In genomic region chr1:9061252-9061948, GRCh38 we compare ENCODE assay signal across 24 cellular contexts. TPM values are rescaled to one million over a fixed set of nuclear protein-coding genes. Genes with fewer than 3 reads are reported as not detected.
A peak's percentile ranks its signal among the peaks of the same experiment; 100 is the strongest.
DNase-seq lines count a peak whose midpoint lies in the region; ATAC-seq and TF ChIP-seq lines count a peak whose summit lies in the region.
"Had no signal": no experiment of that assay in that cellular context is flagged by ENCODE, and none has a peak within 500 bp of the region (broad histone marks: within the 10 kb centered on the region; RNA-seq: fewer than 3 reads in every experiment).

No MANE protein-coding gene starts in this region.

- H3K36me3 ChIP-seq in ACC112 (ENCODE audit: insufficient read depth, low read length) (no peaks in the 10 kb centered on the region), mammary epithelial cell (ENCODE audit: insufficient read depth, low read length) (no peaks in the 10 kb centered on the region)
- H3K36me3 ChIP-seq: HAP-1, upper lobe of left lung had no signal

- 49% methylated on average over 5 of the region's 6 CpGs for WGBS in mammary epithelial cell (ENCODE audit: low coverage, missing lambda C conversion rate)

- no peaks in the 10 kb centered on the region for H3K36me3 Mint-ChIP-seq in osteocyte (ENCODE audit: unreplicated experiment)
- H3K36me3 Mint-ChIP-seq: CD4-positive, alpha-beta memory T cell had no signal

- H3K27ac ChIP-seq in ACC112 (ENCODE audit: low read depth, low read length) (peak overlapping the region; percentile 19; the same call in 1 of the 2 replicates), mammary epithelial cell (ENCODE audit: insufficient read depth, low read depth, low read length) (no peak overlapping the region)
- H3K27ac ChIP-seq: HL-60 had no signal

- H3K4me1 ChIP-seq in ACC112 (ENCODE audit: control insufficient read depth, insufficient read depth, low read length, unreplicated experiment) (peaks cover 29% of the 10 kb centered on the region), mammary epithelial cell (ENCODE audit: insufficient read depth, low read length) (peaks cover 9% of the 10 kb centered on the region)

- ATAC-seq in HG03521 (IDR thresholded peaks at IDR 0.05; ENCODE audit: unreplicated experiment): no peak
- ATAC-seq in HG03025 (IDR thresholded peaks at IDR 0.05; ENCODE audit: low FRiP score, unreplicated experiment): no peak
- no peak for ATAC-seq in HG03571 (IDR thresholded peaks at IDR 0.05; ENCODE audit: unreplicated experiment)
- ATAC-seq: effector memory CD8-positive, alpha-beta T cell; K562 had no signal

- H3K9me3 Mint-ChIP-seq in osteocyte (ENCODE audit: unreplicated experiment): no peaks in the 10 kb centered on the region
- H3K9me3 Mint-ChIP-seq: CD4-positive, alpha-beta memory T cell; effector memory CD8-positive, alpha-beta T cell; memory B cell; neural crest cell; stimulated activated naive CD8-positive, alpha-beta T cell treated with anti-CD3 and anti-CD28 coated beads, Interleukin-15, Interleukin-2, amounts not matched to agents 100 ng/mL and 50 ng/mL, for 24 hours had no signal

- no peak overlapping the region for H3K4me2 ChIP-seq in mammary epithelial cell (ENCODE audit: insufficient read depth, low read depth, low read length)

- BruUV-seq in mammary epithelial cell (replicated peaks; lab: Mats Ljungman, UMichigan): no TSS peak

- peaks cover 40% of the 10 kb centered on the region for H3K4me1 Mint-ChIP-seq in osteocyte (ENCODE audit: unreplicated experiment)
- H3K4me1 Mint-ChIP-seq: CD4-positive, alpha-beta memory T cell had no signal

- H3K27ac Mint-ChIP-seq in osteocyte (ENCODE audit: unreplicated experiment): peak overlapping the region; percentile 89
- H3K27ac Mint-ChIP-seq: CD4-positive, alpha-beta memory T cell; effector memory CD8-positive, alpha-beta T cell; memory B cell; stimulated activated naive CD8-positive, alpha-beta T cell treated with anti-CD3 and anti-CD28 coated beads, Interleukin-15, Interleukin-2, amounts not matched to agents 100 ng/mL and 50 ng/mL, for 24 hours had no signal

- H3K79me2 ChIP-seq in ACC112 (ENCODE audit: control insufficient read depth, insufficient read depth, low read length, unreplicated experiment) (no peaks in the 10 kb centered on the region), mammary epithelial cell (ENCODE audit: insufficient read depth, low read length) (no peaks in the 10 kb centered on the region)

- no peaks in the 10 kb centered on the region for H3K27me3 Mint-ChIP-seq in osteocyte (ENCODE audit: unreplicated experiment)
- H3K27me3 Mint-ChIP-seq: stimulated activated naive CD8-positive, alpha-beta T cell treated with anti-CD3 and anti-CD28 coated beads, Interleukin-15, Interleukin-2, amounts not matched to agents 100 ng/mL and 50 ng/mL, for 24 hours had no signal

- no peaks in the 10 kb centered on the region for H3K9me3 ChIP-seq in mammary epithelial cell (replicated peaks; ENCODE audit: insufficient read depth, low read length)
- H3K9me3 ChIP-seq: HAP-1, upper lobe of left lung had no signal

- CTCF ChIA-PET in mammary epithelial cell (lab: Charles Lee; ENCODE audit: low non-redundant PET): no interaction called here

- H2AFZ ChIP-seq in ACC112 (ENCODE audit: low read length, unreplicated experiment): peak overlapping the region; percentile 39
- H2AFZ ChIP-seq in mammary epithelial cell (ENCODE audit: low read depth, low read length): peak overlapping the region; percentile 13

- intact Hi-C loops in mammary epithelial cell (cut with micrococcal nuclease): no loop called here

- H3K4me3 ChIP-seq in ACC112 (ENCODE audit: low read depth, low read length): no peak overlapping the region
- H3K4me3 ChIP-seq in mammary epithelial cell (replicated peaks in 1 of 3; ENCODE audit: insufficient read depth in 1 of 3, low read depth in 2 of 3, low read length in 3 of 3): no peak overlapping the region
- H3K4me3 ChIP-seq: HAP-1, K562, upper lobe of left lung had no signal

- no peaks in the 10 kb centered on the region for H3K27me3 ChIP-seq in ACC112 (ENCODE audit: insufficient read depth, low read length)
- H3K27me3 ChIP-seq in mammary epithelial cell (ENCODE audit: insufficient read depth, low read length): no peaks in the 10 kb centered on the region
- H3K27me3 ChIP-seq: upper lobe of left lung had no signal

- DNase-seq in LHCN-M2 (ENCODE audit: low read depth) (peak; percentile 17), mammary epithelial cell (peak; percentile 44), osteocyte (ENCODE audit: extremely low spot score, unreplicated experiment) (no peak), NCI-H446 (lab: John Stamatoyannopoulos, UW) (no peak)
- DNase-seq: activated CD4-positive, alpha-beta T cell treated with anti-CD3 and anti-CD28 coated beads for 48 hours; activated naive CD4-positive, alpha-beta T cell; CD4-positive, alpha-beta memory T cell; cerebellar nuclear complex; DND-41; effector memory CD8-positive, alpha-beta T cell; NCI-H1105; NCI-H748 treated with DMSO at 0.1 percent for 48 hours had no signal

- TF ChIP-seq CTCF in mammary epithelial cell (conservative IDR thresholded peaks at IDR 0.05 in 1 of 2, IDR thresholded peaks at IDR 0.05 in 1 of 2; ENCODE audit: extremely low read depth in 1 of 2, insufficient read depth in 1 of 2, low read depth in 1 of 2, low read length in 2 of 2) (no peak), osteocyte (IDR thresholded peaks at IDR 0.05) (no peak)

- no peaks in the 10 kb centered on the region for H4K20me1 ChIP-seq in mammary epithelial cell (ENCODE audit: insufficient read depth, low read length)

- peak overlapping the region; percentile 18 for H3K4me3 Mint-ChIP-seq in osteocyte (ENCODE audit: unreplicated experiment)
- H3K4me3 Mint-ChIP-seq: CD4-positive, alpha-beta memory T cell; effector memory CD8-positive, alpha-beta T cell; memory B cell; neural crest cell; stimulated activated naive CD8-positive, alpha-beta T cell treated with anti-CD3 and anti-CD28 coated beads, Interleukin-15, Interleukin-2, amounts not matched to agents 100 ng/mL and 50 ng/mL, for 24 hours had no signal

- dilution Hi-C loops in mammary epithelial cell (cut with HindIII; ENCODE audit: low sequenced_read_pairs): no loop called here

- H3K9ac ChIP-seq in mammary epithelial cell (ENCODE audit: insufficient read depth, low read length): no peak overlapping the region

- in situ Hi-C loops in mammary epithelial cell (cut with MboI; ENCODE audit: low sequenced_read_pairs in 2 of 2): no loop called here

RNA-seq across cellular contexts. Expression of gene SLC2A5, which starts 8.0 kb away (rescaled TPM):
- total RNA-seq in LHCN-M2 (2014; rRNA removed): 0.57 TPM in 1 of 2 replicates, not detected in the other
- polyA plus RNA-seq in LHCN-M2 (2012): 0.28 TPM
- total RNA-seq in mammary epithelial cell: under 1 TPM; under 0.01 to 0.38 TPM
- 0.19 TPM for polyA plus RNA-seq in mammary epithelial cell
- polyA minus RNA-seq in mammary epithelial cell: not detected
- total RNA-seq in osteocyte: 0.39 TPM in 1 of 2 replicates, not detected in the other
- total RNA-seq: A673, K562, neural crest cell had no signal
- polyA plus RNA-seq: CD4-positive, alpha-beta memory T cell had no signal

RNA-seq across cellular contexts. Expression of gene SLC2A7, which starts 35.2 kb away (rescaled TPM):
- total RNA-seq in LHCN-M2 (2014; rRNA removed) (not detected in 2 replicates), mammary epithelial cell (not detected), osteocyte (not detected in 2 replicates)
- polyA plus RNA-seq in LHCN-M2 (2012): not detected
- not detected for polyA plus RNA-seq in mammary epithelial cell
- polyA minus RNA-seq in mammary epithelial cell: not detected
- total RNA-seq: A673; CD4-positive, alpha-beta memory T cell; K562; neural crest cell; upper lobe of left lung had no signal
- polyA plus RNA-seq: CD4-positive, alpha-beta memory T cell; K562 had no signal

Comparison
In these comparisons a context has a peak if more than half of its experiments do, and no peak if none do; other contexts are left out.
1. DNase-seq: peak in LHCN-M2 (single experiment) and mammary epithelial cell (single experiment); none in osteocyte (single experiment) and NCI-H446 (0 of 2).